In the genomic region with DNA sequence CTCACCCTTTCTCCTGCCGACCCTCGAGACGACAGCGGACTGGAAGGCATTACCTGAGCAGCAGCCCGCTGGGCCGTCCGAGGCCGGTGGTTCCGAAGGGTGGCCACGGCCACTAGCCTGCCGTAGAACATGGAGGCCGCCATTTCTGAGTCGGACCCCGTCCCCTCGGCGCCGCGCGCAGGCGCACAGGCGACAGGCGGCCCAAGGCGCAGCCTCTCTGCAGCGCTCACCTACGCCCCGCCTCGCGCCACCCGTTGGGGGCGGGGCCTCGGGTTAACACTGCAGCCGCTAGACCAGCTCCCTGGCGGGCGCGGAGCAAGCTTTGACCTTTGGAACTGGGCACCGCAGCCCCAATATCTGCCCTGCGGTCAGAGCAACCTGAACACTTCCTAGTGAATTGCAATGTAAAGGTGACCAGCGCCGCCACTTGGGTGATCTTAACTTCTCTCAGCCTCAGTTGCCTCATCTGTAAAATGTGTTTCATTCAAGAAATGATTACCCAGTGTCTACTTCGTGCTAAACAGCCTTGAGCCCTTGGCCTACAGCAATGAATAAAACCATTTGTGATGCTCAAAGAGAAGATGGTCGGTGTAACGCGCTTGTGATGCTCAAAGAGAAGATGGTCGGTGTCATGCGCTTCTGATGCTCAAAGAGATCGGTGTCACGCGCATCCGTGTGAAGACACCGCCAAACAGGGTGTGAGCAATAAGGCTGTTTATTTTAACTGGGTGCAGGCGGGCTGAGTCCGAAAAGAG, we compare ENCODE assay signal across 8 cellular contexts. TPM values are rescaled to one million over a fixed set of nuclear protein-coding genes. Genes with fewer than 3 reads are reported as not detected.
A peak's percentile ranks its signal among the peaks of the same experiment; 100 is the strongest.
DNase-seq lines count a peak whose midpoint lies in the region; ATAC-seq and TF ChIP-seq lines count a peak whose summit lies in the region.

A gene (minus strand): TSS at position 147 of the 755 bp plus-strand sequence. CDS start 4 bp downstream, at position 143.

- peaks cover 26% of the 10 kb centered on the region for H3K36me3 Mint-ChIP-seq in activated T-cell treated with anti-CD3 and anti-CD28 coated beads, Interleukin-2, amount 50 U/mL, for 24 hours (ENCODE audit: low read depth)

- H3K27ac ChIP-seq in esophagus (ENCODE audit: low read depth in 2 of 2, low read length in 1 of 2) = peak within 1 kb of the TSS; percentile 69 to 86
- H3K27ac ChIP-seq in muscle layer of colon (ENCODE audit: low read depth, low read length) = peak within 1 kb of the TSS; percentile 91

- H3K27me3 Mint-ChIP-seq in activated T-cell treated with anti-CD3 and anti-CD28 coated beads, Interleukin-2, amount 50 U/mL, for 24 hours = no peaks in the 10 kb centered on the region

- H3K4me1 ChIP-seq in esophagus (ENCODE audit: control insufficient read depth in 2 of 2, insufficient read depth in 2 of 2, low read length in 1 of 2) (no peaks in the 10 kb centered on the region), muscle layer of colon (ENCODE audit: insufficient read depth, low read length) (peaks cover 12% of the 10 kb centered on the region)

- peaks cover 37% of the 10 kb centered on the region for H3K4me1 Mint-ChIP-seq in activated T-cell treated with anti-CD3 and anti-CD28 coated beads, Interleukin-2, amount 50 U/mL, for 24 hours (ENCODE audit: low read depth)

- peak within 1 kb of the TSS; percentile 91 for H3K27ac Mint-ChIP-seq in activated T-cell treated with anti-CD3 and anti-CD28 coated beads, Interleukin-2, amount 50 U/mL, for 24 hours

- peak within 1 kb of the TSS; percentile 81 for H3K9ac ChIP-seq in muscle layer of colon (ENCODE audit: low read length)

- H3K27me3 ChIP-seq in esophagus (ENCODE audit: control insufficient read depth in 1 of 2, insufficient read depth in 2 of 2, low read length in 2 of 2) (no peaks in the 10 kb centered on the region), muscle layer of colon (ENCODE audit: control insufficient read depth in 1 of 2, insufficient read depth in 2 of 2, low read length in 2 of 2) (no peaks in the 10 kb centered on the region)

- no peaks in the 10 kb centered on the region for H3K9me3 Mint-ChIP-seq in activated T-cell treated with anti-CD3 and anti-CD28 coated beads, Interleukin-2, amount 50 U/mL, for 24 hours

- H3K36me3 ChIP-seq in esophagus (ENCODE audit: control insufficient read depth in 2 of 2, insufficient read depth in 2 of 2, low read length in 1 of 2) (no peaks in the 10 kb centered on the region), muscle layer of colon (ENCODE audit: insufficient read depth, low read length) (no peaks in the 10 kb centered on the region)

- H3K9me3 ChIP-seq in esophagus (ENCODE audit: control insufficient read depth in 2 of 2, insufficient read depth in 1 of 2, low read depth in 1 of 2, low read length in 1 of 2) (no peaks in the 10 kb centered on the region), muscle layer of colon (ENCODE audit: low read length) (no peaks in the 10 kb centered on the region)

- H3K4me3 ChIP-seq in Jurkat, Clone E6-1 (ENCODE audit: low read length) = peak within 1 kb of the TSS; percentile 93
- H3K4me3 ChIP-seq in esophagus (ENCODE audit: low read depth in 1 of 2, low read length in 2 of 2) = peak within 1 kb of the TSS; percentile 90 to 97
- peak within 1 kb of the TSS; percentile 90 to 96 for H3K4me3 ChIP-seq in muscle layer of colon (ENCODE audit: low read depth in 1 of 2, low read length in 2 of 2)

- WGBS in esophagus, 2 donors = 5 to 8% methylated on average over 52 of the region's 52 CpGs

- peak; percentile 99 for ATAC-seq in GM21619 (IDR thresholded peaks at IDR 0.05; ENCODE audit: unreplicated experiment)

- peak within 1 kb of the TSS; percentile 98 for H3K4me3 Mint-ChIP-seq in activated T-cell treated with anti-CD3 and anti-CD28 coated beads, Interleukin-2, amount 50 U/mL, for 24 hours

- peak; percentile 92 for DNase-seq in DMS53 (lab: John Stamatoyannopoulos, UW)
- DNase-seq in Jurkat, Clone E6-1 (ENCODE audit: low read depth, low spot score) = peak; percentile 76
- DNase-seq in activated T-cell treated with anti-CD3 and anti-CD28 coated beads, Interleukin-2, amount 50 U/mL, for 24 hours = peak; percentile 95
- DNase-seq in stimulated activated CD8-positive, alpha-beta memory T cell treated with anti-CD3 and anti-CD28 coated beads, Interleukin-7, amount 100 ng/mL, for 1 hour (ENCODE audit: low read depth in 2 of 2) = peak; percentile 77

TF ChIP-seq in PFSK-1, 5 proteins besides CTCF, POLR2A, EP300 and RAD21:
- TF ChIP-seq, protein P1, sequence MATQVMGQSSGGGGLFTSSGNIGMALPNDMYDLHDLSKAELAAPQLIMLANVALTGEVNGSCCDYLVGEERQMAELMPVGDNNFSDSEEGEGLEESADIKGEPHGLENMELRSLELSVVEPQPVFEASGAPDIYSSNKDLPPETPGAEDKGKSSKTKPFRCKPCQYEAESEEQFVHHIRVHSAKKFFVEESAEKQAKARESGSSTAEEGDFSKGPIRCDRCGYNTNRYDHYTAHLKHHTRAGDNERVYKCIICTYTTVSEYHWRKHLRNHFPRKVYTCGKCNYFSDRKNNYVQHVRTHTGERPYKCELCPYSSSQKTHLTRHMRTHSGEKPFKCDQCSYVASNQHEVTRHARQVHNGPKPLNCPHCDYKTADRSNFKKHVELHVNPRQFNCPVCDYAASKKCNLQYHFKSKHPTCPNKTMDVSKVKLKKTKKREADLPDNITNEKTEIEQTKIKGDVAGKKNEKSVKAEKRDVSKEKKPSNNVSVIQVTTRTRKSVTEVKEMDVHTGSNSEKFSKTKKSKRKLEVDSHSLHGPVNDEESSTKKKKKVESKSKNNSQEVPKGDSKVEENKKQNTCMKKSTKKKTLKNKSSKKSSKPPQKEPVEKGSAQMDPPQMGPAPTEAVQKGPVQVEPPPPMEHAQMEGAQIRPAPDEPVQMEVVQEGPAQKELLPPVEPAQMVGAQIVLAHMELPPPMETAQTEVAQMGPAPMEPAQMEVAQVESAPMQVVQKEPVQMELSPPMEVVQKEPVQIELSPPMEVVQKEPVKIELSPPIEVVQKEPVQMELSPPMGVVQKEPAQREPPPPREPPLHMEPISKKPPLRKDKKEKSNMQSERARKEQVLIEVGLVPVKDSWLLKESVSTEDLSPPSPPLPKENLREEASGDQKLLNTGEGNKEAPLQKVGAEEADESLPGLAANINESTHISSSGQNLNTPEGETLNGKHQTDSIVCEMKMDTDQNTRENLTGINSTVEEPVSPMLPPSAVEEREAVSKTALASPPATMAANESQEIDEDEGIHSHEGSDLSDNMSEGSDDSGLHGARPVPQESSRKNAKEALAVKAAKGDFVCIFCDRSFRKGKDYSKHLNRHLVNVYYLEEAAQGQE (IDR thresholded peaks at IDR 0.05; ENCODE audit: insufficient read depth in 1 of 2, low read depth in 2 of 2, low read length in 2 of 2) = no peak
- TF ChIP-seq POLR2AphosphoS5 (IDR thresholded peaks at IDR 0.05; ENCODE audit: low read depth, low read length) = peak; percentile 65

RNA-seq across cellular contexts. Expression of the gene that starts here (rescaled TPM):
- polyA plus RNA-seq in Jurkat, Clone E6-1 (2012; ENCODE audit: insufficient read depth, insufficient read length) = 65.2 TPM
- 24.9 TPM for polyA plus RNA-seq in PFSK-1 (2012; ENCODE audit: insufficient read length, low read depth)
- polyA plus RNA-seq in esophagus = 10 to 100 TPM; 18.4 to 32.8 TPM

Comparison
In these comparisons a context has a peak if more than half of its experiments do, and no peak if none do; other contexts are left out.
1. Peak in every context shown above with its lines: DNase-seq, ATAC-seq, H3K4me3 ChIP-seq and H3K27ac ChIP-seq.